18 cellular contexts compared by ENCODE assay signal in the genomic region with DNA sequence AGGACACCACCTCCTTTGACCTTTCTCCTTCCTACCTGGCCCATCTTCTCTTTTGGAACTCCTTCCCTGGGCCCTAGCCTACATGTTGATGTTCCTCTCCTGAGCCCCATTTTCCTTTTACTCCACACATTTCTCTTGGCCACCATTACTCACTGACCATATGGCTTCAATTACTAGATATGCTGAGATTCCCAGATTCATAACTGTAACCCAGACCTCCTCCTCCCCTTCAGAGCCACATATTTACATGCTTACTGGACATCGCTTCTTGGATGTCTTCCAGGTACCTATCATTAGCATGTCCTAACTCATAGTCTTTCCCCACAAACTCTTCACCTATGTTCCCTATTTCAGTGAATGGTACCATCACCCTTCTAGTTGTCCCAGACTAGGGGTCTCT. TPM values are rescaled to one million over a fixed set of nuclear protein-coding genes. Genes with fewer than 3 reads are reported as not detected.
DNase-seq lines count a peak whose midpoint lies in the region; ATAC-seq, FAIRE-seq and TF ChIP-seq lines count a peak whose summit lies in the region.
"Had no signal": no experiment of that assay in that cellular context is flagged by ENCODE, and none has a peak within 500 bp of the region (broad histone marks: within the 10 kb centered on the region; RNA-seq: fewer than 3 reads in every experiment).

No MANE protein-coding gene starts in this region.

- H3K27me3 Mint-ChIP-seq in activated T-helper 2 cell treated with anti-CD3 and anti-CD28 coated beads, Interferon-gamma antibody, Interleukin-2, Interleukin-4, amounts not matched to agents 10 μg/mL and 5 μg/mL and 100 μg/mL, durations not matched to agents 14 hours and 24 hours and 36 hours (ENCODE audit: low read depth): peaks cover 19% of the 10 kb centered on the region

- TF ChIP-seq CTCF in AG09309 (IDR thresholded peaks at IDR 0.05; ENCODE audit: control insufficient read depth, insufficient read depth, low read depth, low read length, missing control alignments): no peak

- peaks cover 10 to 14% of the 10 kb centered on the region in 2 donors for H3K9me3 Mint-ChIP-seq in activated naive CD4-positive, alpha-beta T cell treated with anti-CD3 and anti-CD28 coated beads, Interleukin-2, amount 50 U/mL, for 72 hours
- peaks cover 14% of the 10 kb centered on the region for H3K9me3 Mint-ChIP-seq in activated T-helper 2 cell treated with anti-CD3 and anti-CD28 coated beads, Interferon-gamma antibody, Interleukin-2, Interleukin-4, amounts not matched to agents 10 μg/mL and 5 μg/mL and 100 μg/mL, durations not matched to agents 14 hours and 24 hours and 36 hours

- H3K4me3 ChIP-seq in AG09309 (ENCODE audit: control insufficient read depth, low read depth, low read length): no peak overlapping the region
- H3K4me3 ChIP-seq: adrenal gland, gastrocnemius medialis, skin epidermis had no signal

- H3K36me3 Mint-ChIP-seq in activated naive CD4-positive, alpha-beta T cell treated with anti-CD3 and anti-CD28 coated beads, Interleukin-2, amount 50 U/mL, for 72 hours: peaks cover 12 to 20% of the 10 kb centered on the region in 2 donors
- H3K36me3 Mint-ChIP-seq in activated T-helper 2 cell treated with anti-CD3 and anti-CD28 coated beads, Interferon-gamma antibody, Interleukin-2, Interleukin-4, amounts not matched to agents 10 μg/mL and 5 μg/mL and 100 μg/mL, durations not matched to agents 14 hours and 24 hours and 36 hours (ENCODE audit: low read depth): peaks cover 4% of the 10 kb centered on the region

- no peak overlapping the region for H3K27ac Mint-ChIP-seq in activated naive CD4-positive, alpha-beta T cell treated with anti-CD3 and anti-CD28 coated beads, Interleukin-2, amount 50 U/mL, for 72 hours
- H3K27ac Mint-ChIP-seq in activated T-helper 2 cell treated with anti-CD3 and anti-CD28 coated beads, Interferon-gamma antibody, Interleukin-2, Interleukin-4, amounts not matched to agents 10 μg/mL and 5 μg/mL and 100 μg/mL, durations not matched to agents 14 hours and 24 hours and 36 hours: no peak overlapping the region
- H3K27ac Mint-ChIP-seq: activated CD4-positive, alpha-beta T cell treated with anti-CD3 and anti-CD28 coated beads for 36 hours; B cell; stimulated activated naive CD8-positive, alpha-beta T cell treated with anti-CD3 and anti-CD28 coated beads, Interleukin-15, amount 100 ng/mL, for 72 hours had no signal

- ATAC-seq in GM19463 (IDR thresholded peaks at IDR 0.05; ENCODE audit: unreplicated experiment) (no peak), HG03196 (IDR thresholded peaks at IDR 0.05; ENCODE audit: unreplicated experiment) (no peak)
- ATAC-seq in activated naive CD4-positive, alpha-beta T cell treated with anti-CD3 and anti-CD28 coated beads, Interleukin-2, amount 50 U/mL, for 72 hours: no peak
- ATAC-seq: activated CD4-positive, alpha-beta T cell treated with anti-CD3 and anti-CD28 coated beads for 36 hours; gastrocnemius medialis; stimulated activated naive CD8-positive, alpha-beta T cell treated with anti-CD3 and anti-CD28 coated beads, Interleukin-15, amount 100 ng/mL, for 72 hours had no signal

- peak; percentile 97 for DNase-seq in AG09309 (ENCODE audit: low read depth)
- DNase-seq in HTR-8/SVneo (ENCODE audit: insufficient read length, low spot score): peak; percentile 35
- peak; percentile 76 for DNase-seq in brain pericyte (ENCODE audit: low read depth, low spot score)
- DNase-seq in iris pigment epithelial cell (ENCODE audit: low read depth): peak; percentile 95
- no peak for DNase-seq in activated naive CD4-positive, alpha-beta T cell treated with anti-CD3 and anti-CD28 coated beads, Interleukin-2, amount 50 U/mL, for 72 hours (ENCODE audit: low spot score in 2 of 2)
- DNase-seq in activated T-helper 2 cell treated with anti-CD3 and anti-CD28 coated beads, Interferon-gamma antibody, Interleukin-2, Interleukin-4, amounts not matched to agents 10 μg/mL and 5 μg/mL and 100 μg/mL, durations not matched to agents 14 hours and 24 hours and 36 hours (ENCODE audit: low spot score): no peak
- DNase-seq: activated CD4-positive, alpha-beta T cell treated with anti-CD3 and anti-CD28 coated beads for 36 hours; activated T-cell treated with anti-CD3 and anti-CD28 coated beads for 4 hours; adrenal gland; gastrocnemius medialis; NCI-H2029; NCI-H774; nucleus accumbens; stimulated activated naive CD8-positive, alpha-beta T cell treated with anti-CD3 and anti-CD28 coated beads, Interleukin-15, amount 100 ng/mL, for 72 hours had no signal

- FAIRE-seq in HTR-8/SVneo (lab: Jason Lieb, UNC): no peak

- intact Hi-C loops in activated T-helper 2 cell treated with anti-CD3 and anti-CD28 coated beads, Interferon-gamma antibody, Interleukin-2, Interleukin-4, amounts not matched to agents 10 μg/mL and 5 μg/mL and 100 μg/mL, durations not matched to agents 14 hours and 24 hours and 36 hours (cut with micrococcal nuclease): no loop called here

- no peaks in the 10 kb centered on the region for H3K4me1 Mint-ChIP-seq in activated T-helper 2 cell treated with anti-CD3 and anti-CD28 coated beads, Interferon-gamma antibody, Interleukin-2, Interleukin-4, amounts not matched to agents 10 μg/mL and 5 μg/mL and 100 μg/mL, durations not matched to agents 14 hours and 24 hours and 36 hours (ENCODE audit: low read depth)
- H3K4me1 Mint-ChIP-seq: activated CD4-positive, alpha-beta T cell treated with anti-CD3 and anti-CD28 coated beads for 36 hours; stimulated activated naive CD8-positive, alpha-beta T cell treated with anti-CD3 and anti-CD28 coated beads, Interleukin-15, amount 100 ng/mL, for 72 hours had no signal

- no peak overlapping the region for H3K4me3 Mint-ChIP-seq in activated T-helper 2 cell treated with anti-CD3 and anti-CD28 coated beads, Interferon-gamma antibody, Interleukin-2, Interleukin-4, amounts not matched to agents 10 μg/mL and 5 μg/mL and 100 μg/mL, durations not matched to agents 14 hours and 24 hours and 36 hours (ENCODE audit: low read depth)
- H3K4me3 Mint-ChIP-seq: activated CD4-positive, alpha-beta T cell treated with anti-CD3 and anti-CD28 coated beads for 36 hours; B cell; stimulated activated naive CD8-positive, alpha-beta T cell treated with anti-CD3 and anti-CD28 coated beads, Interleukin-15, amount 100 ng/mL, for 72 hours had no signal

RNA-seq across cellular contexts. Expression of gene TRIM59, which starts 24.4 kb away (rescaled TPM):
- 10 to 100 TPM; 28.7 to 31.1 TPM for total RNA-seq in activated naive CD4-positive, alpha-beta T cell treated with anti-CD3 and anti-CD28 coated beads, Interleukin-2, amount 50 U/mL, for 72 hours
- 35.9 and 37.0 TPM in 2 replicates for total RNA-seq in activated T-helper 2 cell treated with anti-CD3 and anti-CD28 coated beads, Interferon-gamma antibody, Interleukin-2, Interleukin-4, amounts not matched to agents 10 μg/mL and 5 μg/mL and 100 μg/mL, durations not matched to agents 14 hours and 24 hours and 36 hours

Comparison
In these comparisons a context has a peak if more than half of its experiments do, and no peak if none do; other contexts are left out.
1. DNase-seq: peak in AG09309 (single experiment), HTR-8/SVneo (single experiment), brain pericyte (single experiment) and iris pigment epithelial cell (single experiment); none in activated naive CD4-positive, alpha-beta T cell treated with anti-CD3 and anti-CD28 coated beads, Interleukin-2, amount 50 U/mL, for 72 hours (0 of 2) and activated T-helper 2 cell treated with anti-CD3 and anti-CD28 coated beads, Interferon-gamma antibody, Interleukin-2, Interleukin-4, amounts not matched to agents 10 μg/mL and 5 μg/mL and 100 μg/mL, durations not matched to agents 14 hours and 24 hours and 36 hours (single experiment).